In the genomic region with DNA sequence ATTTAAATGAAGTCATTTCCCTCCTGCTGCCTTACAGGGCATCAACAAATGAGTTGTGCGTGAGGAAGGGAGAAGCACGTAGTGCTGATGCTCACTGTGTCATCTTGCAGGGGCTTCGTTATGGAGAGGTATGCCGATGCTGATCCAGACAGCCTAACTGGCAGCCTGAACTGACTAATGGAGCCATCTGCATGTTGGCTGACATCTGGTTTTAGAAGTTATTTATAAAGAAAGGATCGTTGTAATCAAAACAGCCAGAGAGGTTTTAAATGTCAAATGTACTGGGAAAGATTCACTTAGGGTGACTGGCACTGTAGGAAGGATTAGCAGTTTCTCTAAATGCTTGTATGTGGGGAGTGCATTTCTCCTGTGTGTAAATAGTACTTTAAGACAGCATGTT, we compare ENCODE assay signal across 1 cellular context.
TF ChIP-seq lines count a peak whose summit lies in the region.

No MANE protein-coding gene starts in this region.

TF ChIP-seq in IMR-90, 13 proteins besides CTCF, POLR2A, EP300 and RAD21 (continued from another document):
- TF ChIP-seq MAFK (IDR thresholded peaks at IDR 0.05; ENCODE audit: low read depth, low read length) (no peak), NFE2L2 (IDR thresholded peaks at IDR 0.05; ENCODE audit: low read depth, low read length) (no peak), MAZ (IDR thresholded peaks at IDR 0.05; ENCODE audit: borderline replicate concordance, low read depth, low read length) (no peak), FOS (IDR thresholded peaks at IDR 0.05; ENCODE audit: low read depth, low read length) (peak; percentile 24; the same call in 1 of the 2 replicates), RCOR1 (IDR thresholded peaks at IDR 0.05; ENCODE audit: insufficient replicate concordance, low read length) (no peak)
- TF ChIP-seq, protein P1, sequence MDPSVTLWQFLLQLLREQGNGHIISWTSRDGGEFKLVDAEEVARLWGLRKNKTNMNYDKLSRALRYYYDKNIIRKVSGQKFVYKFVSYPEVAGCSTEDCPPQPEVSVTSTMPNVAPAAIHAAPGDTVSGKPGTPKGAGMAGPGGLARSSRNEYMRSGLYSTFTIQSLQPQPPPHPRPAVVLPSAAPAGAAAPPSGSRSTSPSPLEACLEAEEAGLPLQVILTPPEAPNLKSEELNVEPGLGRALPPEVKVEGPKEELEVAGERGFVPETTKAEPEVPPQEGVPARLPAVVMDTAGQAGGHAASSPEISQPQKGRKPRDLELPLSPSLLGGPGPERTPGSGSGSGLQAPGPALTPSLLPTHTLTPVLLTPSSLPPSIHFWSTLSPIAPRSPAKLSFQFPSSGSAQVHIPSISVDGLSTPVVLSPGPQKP (IDR thresholded peaks at IDR 0.05; ENCODE audit: borderline replicate concordance, low read depth, low read length) = no peak
- TF ChIP-seq, protein P2, sequence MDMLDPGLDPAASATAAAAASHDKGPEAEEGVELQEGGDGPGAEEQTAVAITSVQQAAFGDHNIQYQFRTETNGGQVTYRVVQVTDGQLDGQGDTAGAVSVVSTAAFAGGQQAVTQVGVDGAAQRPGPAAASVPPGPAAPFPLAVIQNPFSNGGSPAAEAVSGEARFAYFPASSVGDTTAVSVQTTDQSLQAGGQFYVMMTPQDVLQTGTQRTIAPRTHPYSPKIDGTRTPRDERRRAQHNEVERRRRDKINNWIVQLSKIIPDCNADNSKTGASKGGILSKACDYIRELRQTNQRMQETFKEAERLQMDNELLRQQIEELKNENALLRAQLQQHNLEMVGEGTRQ (IDR thresholded peaks at IDR 0.05; ENCODE audit: low read depth, low read length) = no peak
